15 cellular contexts compared by ENCODE assay signal in the genomic region with DNA sequence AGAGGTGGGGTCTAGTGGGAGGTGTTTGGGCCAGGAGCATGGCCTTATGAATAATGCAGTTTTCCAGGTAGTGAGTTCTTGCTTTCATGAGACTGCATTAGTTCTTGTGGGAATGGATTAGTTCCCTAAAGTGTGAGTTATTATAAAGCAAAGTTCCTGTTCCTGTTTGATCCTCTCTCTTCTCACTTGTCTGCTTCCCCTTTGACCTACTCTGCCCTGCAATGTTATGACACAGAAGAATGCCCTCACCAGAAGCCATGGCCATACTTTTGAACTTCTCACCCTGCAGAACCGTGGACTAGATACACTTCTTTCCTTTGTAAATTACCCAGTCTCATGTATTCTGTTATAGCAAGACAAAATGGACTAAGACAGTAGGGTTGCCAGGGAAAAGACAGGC. TPM values are rescaled to one million over a fixed set of nuclear protein-coding genes. Genes with fewer than 3 reads are reported as not detected.
A peak's percentile ranks its signal among the peaks of the same experiment; 100 is the strongest.
DNase-seq lines count a peak whose midpoint lies in the region; ATAC-seq and TF ChIP-seq lines count a peak whose summit lies in the region.
"Had no signal": no experiment of that assay in that cellular context is flagged by ENCODE, and none has a peak within 500 bp of the region (broad histone marks: within the 10 kb centered on the region; RNA-seq: fewer than 3 reads in every experiment).

No MANE protein-coding gene starts in this region.

- peak; percentile 86 for ATAC-seq in naive thymus-derived CD4-positive, alpha-beta T cell
- ATAC-seq: activated CD8-positive, alpha-beta T cell treated with anti-CD3 and anti-CD28 coated beads for 36 hours; GM12878 had no signal

- H3K27ac ChIP-seq in brain microvascular endothelial cell (peak overlapping the region; percentile 21), neuronal stem cell (replicated peaks; ENCODE audit: low read length) (no peak overlapping the region)
- no peak overlapping the region for H3K27ac ChIP-seq in naive thymus-derived CD4-positive, alpha-beta T cell (ENCODE audit: low read depth, low read length)
- H3K27ac ChIP-seq: parathyroid adenoma had no signal

- no peak overlapping the region for H3K4ac ChIP-seq in neuronal stem cell (ENCODE audit: low read length)

- H2BK5ac ChIP-seq in neuronal stem cell (ENCODE audit: low read length), result no peak overlapping the region

- H3K4me3 Mint-ChIP-seq in naive thymus-derived CD4-positive, alpha-beta T cell, result no peak overlapping the region
- no peak overlapping the region for H3K4me3 Mint-ChIP-seq in mesothelial cell of epicardium
- H3K4me3 Mint-ChIP-seq: activated CD8-positive, alpha-beta T cell treated with anti-CD3 and anti-CD28 coated beads for 36 hours had no signal

- intact Hi-C loops in naive thymus-derived CD4-positive, alpha-beta T cell (cut with micrococcal nuclease), result no loop called here

- no peaks in the 10 kb centered on the region for H3K9me3 ChIP-seq in naive thymus-derived CD4-positive, alpha-beta T cell (ENCODE audit: control insufficient read depth in 2 of 3, low read length in 3 of 3)
- no peaks in the 10 kb centered on the region for H3K9me3 ChIP-seq in neuronal stem cell (replicated peaks in 1 of 2; ENCODE audit: control insufficient read depth in 2 of 2, insufficient read depth in 1 of 2, low read depth in 1 of 2, low read length in 2 of 2)
- H3K9me3 ChIP-seq: ascending aorta had no signal

- no peak overlapping the region for H2BK15ac ChIP-seq in neuronal stem cell (ENCODE audit: low read length)

- H3K23ac ChIP-seq in neuronal stem cell (ENCODE audit: low read depth, low read length, poor library complexity), result no peak overlapping the region

- H3K4me1 ChIP-seq in naive thymus-derived CD4-positive, alpha-beta T cell (ENCODE audit: control insufficient read depth in 2 of 2, insufficient read depth in 2 of 2, low read length in 2 of 2), result no peaks in the 10 kb centered on the region
- no peaks in the 10 kb centered on the region for H3K4me1 ChIP-seq in neuronal stem cell (ENCODE audit: control insufficient read depth in 2 of 2, insufficient read depth in 1 of 2, low read depth in 1 of 2, low read length in 2 of 2)
- H3K4me1 ChIP-seq: parathyroid adenoma had no signal

- in situ Hi-C loops in brain microvascular endothelial cell (cut with HindIII; ENCODE audit: low pct_ligation_motif_present, low sequenced_read_pairs), result no loop called here

- no peak overlapping the region for H2BK120ac ChIP-seq in neuronal stem cell (ENCODE audit: low read depth, low read length)

- no peak overlapping the region for H4K91ac ChIP-seq in neuronal stem cell (ENCODE audit: low read depth, low read length, poor library complexity)

- H3K18ac ChIP-seq in neuronal stem cell (ENCODE audit: low read length), result no peak overlapping the region

- H3K4me1 Mint-ChIP-seq in naive thymus-derived CD4-positive, alpha-beta T cell, result peaks cover 0 to 23% (median 0%) of the 10 kb centered on the region in 7 donors
- peaks cover 20% of the 10 kb centered on the region for H3K4me1 Mint-ChIP-seq in mesothelial cell of epicardium

- H3K36me3 ChIP-seq in brain microvascular endothelial cell (replicated peaks), result no peaks in the 10 kb centered on the region
- H3K36me3 ChIP-seq in naive thymus-derived CD4-positive, alpha-beta T cell (ENCODE audit: control insufficient read depth in 2 of 3, insufficient read depth in 3 of 3, low read length in 3 of 3), result no peaks in the 10 kb centered on the region
- H3K36me3 ChIP-seq in neuronal stem cell (replicated peaks in 1 of 2; ENCODE audit: control insufficient read depth in 2 of 2, insufficient read depth in 2 of 2, low read length in 2 of 2), result no peaks in the 10 kb centered on the region
- H3K36me3 ChIP-seq: ascending aorta had no signal

- H3K14ac ChIP-seq in neuronal stem cell (ENCODE audit: low read length), result no peak overlapping the region

- H2AK5ac ChIP-seq in neuronal stem cell (ENCODE audit: low read depth, low read length), result no peak overlapping the region

- no CpG with 5 or more reads among the region's 1 CpG for whole genome bisulfite sequencing in neuronal stem cell (ENCODE audit: extremely low coverage in 2 of 2, insufficient read length in 2 of 2, insufficient replicate concordance in 1 of 2), 2 donors

- POLR2A ChIA-PET in naive thymus-derived CD4-positive, alpha-beta T cell (lab: Charles Lee), result no interaction called here

- no peak overlapping the region for H3K9ac ChIP-seq in neuronal stem cell (ENCODE audit: low read depth, low read length, poor library complexity)
- H3K9ac ChIP-seq: parathyroid adenoma had no signal

- H3K4me3 ChIP-seq in brain microvascular endothelial cell (ENCODE audit: low read depth, low read length) (no peak overlapping the region), neuronal stem cell (ENCODE audit: low read length in 2 of 2) (no peak overlapping the region)
- H3K4me3 ChIP-seq in naive thymus-derived CD4-positive, alpha-beta T cell (ENCODE audit: low read length), result no peak overlapping the region
- H3K4me3 ChIP-seq: ascending aorta, GM12878 had no signal

- TF ChIP-seq CTCF in brain microvascular endothelial cell (IDR thresholded peaks at IDR 0.05; ENCODE audit: low read depth, low read length, missing control alignments) (no peak), mesothelial cell of epicardium (IDR thresholded peaks at IDR 0.05; ENCODE audit: unreplicated experiment) (no peak)

- no peak overlapping the region for H3K4me2 ChIP-seq in neuronal stem cell (ENCODE audit: insufficient read depth, low read length, poor library complexity, severe bottlenecking)

- H3K36me3 Mint-ChIP-seq in naive thymus-derived CD4-positive, alpha-beta T cell, result peaks cover 0 to 12% (median 0%) of the 10 kb centered on the region in 5 donors
- no peaks in the 10 kb centered on the region for H3K36me3 Mint-ChIP-seq in mesothelial cell of epicardium

- no peaks in the 10 kb centered on the region for H3K27me3 ChIP-seq in brain microvascular endothelial cell (replicated peaks)
- H3K27me3 ChIP-seq in naive thymus-derived CD4-positive, alpha-beta T cell (ENCODE audit: control insufficient read depth in 2 of 2, insufficient read depth in 2 of 2, low read length in 2 of 2), result peaks cover 0 to 3% of the 10 kb centered on the region in 2 donors
- no peaks in the 10 kb centered on the region for H3K27me3 ChIP-seq in neuronal stem cell (ENCODE audit: control insufficient read depth in 3 of 3, insufficient read depth in 3 of 3, low read depth in 1 of 3, low read length in 3 of 3)
- H3K27me3 ChIP-seq: ascending aorta had no signal

- no peak overlapping the region for H2AFZ ChIP-seq in neuronal stem cell (ENCODE audit: low read length)
- H2AFZ ChIP-seq: parathyroid adenoma had no signal

- H4K8ac ChIP-seq in neuronal stem cell (ENCODE audit: low read depth, low read length), result no peak overlapping the region

- no peak overlapping the region for H3K27ac Mint-ChIP-seq in naive thymus-derived CD4-positive, alpha-beta T cell
- no peak overlapping the region for H3K27ac Mint-ChIP-seq in mesothelial cell of epicardium
- H3K27ac Mint-ChIP-seq: activated CD8-positive, alpha-beta T cell treated with anti-CD3 and anti-CD28 coated beads for 36 hours had no signal

- CTCF ChIA-PET in naive thymus-derived CD4-positive, alpha-beta T cell (lab: Charles Lee), result no interaction called here

- H3K79me1 ChIP-seq in neuronal stem cell (ENCODE audit: low read depth, low read length), result no peaks in the 10 kb centered on the region

- H2BK12ac ChIP-seq in neuronal stem cell (ENCODE audit: low read length), result no peak overlapping the region

- DNase-seq in CD1c-positive myeloid dendritic cell (ENCODE audit: extremely low spot score), result peak; percentile 90
- DNase-seq in NOMO-1 (lab: John Stamatoyannopoulos, UW; ENCODE audit: unreplicated experiment in 2 of 2), result peak; percentile 52 to 95
- no peak for DNase-seq in brain microvascular endothelial cell
- no peak for DNase-seq in naive thymus-derived CD4-positive, alpha-beta T cell
- DNase-seq in AG08396 (ENCODE audit: low spot score), result no peak
- no peak for DNase-seq in neuronal stem cell (ENCODE audit: low spot score)
- no peak for DNase-seq in mesothelial cell of epicardium (ENCODE audit: low spot score in 2 of 2, unreplicated experiment in 2 of 2)
- DNase-seq in activated CD4-positive, alpha-beta T cell treated with anti-CD3 and anti-CD28 coated beads, Interleukin-2, amount 50 U/mL, for 1 hour, result no peak
- DNase-seq: activated CD8-positive, alpha-beta T cell treated with anti-CD3 and anti-CD28 coated beads for 36 hours; DMS79 treated with DMSO at 0.1 percent for 48 hours; NCI-H1092 treated with DMSO at 0.1 percent for 48 hours; T-helper 2 cell had no signal

- peaks cover 0 to 7% (median 0%) of the 10 kb centered on the region in 5 donors for H3K27me3 Mint-ChIP-seq in naive thymus-derived CD4-positive, alpha-beta T cell
- H3K27me3 Mint-ChIP-seq in mesothelial cell of epicardium (ENCODE audit: low read depth), result no peaks in the 10 kb centered on the region
- H3K27me3 Mint-ChIP-seq: activated CD8-positive, alpha-beta T cell treated with anti-CD3 and anti-CD28 coated beads for 36 hours had no signal

- H3K9me3 Mint-ChIP-seq in naive thymus-derived CD4-positive, alpha-beta T cell, result no peaks in the 10 kb centered on the region
- H3K9me3 Mint-ChIP-seq in mesothelial cell of epicardium, result no peaks in the 10 kb centered on the region
- H3K9me3 Mint-ChIP-seq: activated CD8-positive, alpha-beta T cell treated with anti-CD3 and anti-CD28 coated beads for 36 hours had no signal

RNA-seq across cellular contexts. Expression of a gene that starts 53.6 kb away (rescaled TPM):
- 10 to 100 TPM in 2 of 5 experiments, 1 to 10 TPM in 3; 2.7 to 11.6 (median 7.1) TPM for total RNA-seq in naive thymus-derived CD4-positive, alpha-beta T cell
- 1 to 10 TPM; 5.9 to 6.8 TPM for polyA plus RNA-seq in naive thymus-derived CD4-positive, alpha-beta T cell
- polyA plus RNA-seq in neuronal stem cell (2013, experiment 1 of 2), result 0.07 TPM
- polyA plus RNA-seq in neuronal stem cell (2013, experiment 2 of 2), result not detected
- total RNA-seq in mesothelial cell of epicardium, result 0.13 to 0.49 TPM (median 0.34 TPM) in 3 replicates

Comparison
In these comparisons a context has a peak if more than half of its experiments do, and no peak if none do; other contexts are left out.
1. DNase-seq: peak in CD1c-positive myeloid dendritic cell (single experiment) and NOMO-1 (2 of 2); none in brain microvascular endothelial cell (single experiment), naive thymus-derived CD4-positive, alpha-beta T cell (0 of 9), AG08396 (single experiment), neuronal stem cell (single experiment), mesothelial cell of epicardium (0 of 2) and activated CD4-positive, alpha-beta T cell treated with anti-CD3 and anti-CD28 coated beads, Interleukin-2, amount 50 U/mL, for 1 hour (single experiment).